In the genomic region with DNA sequence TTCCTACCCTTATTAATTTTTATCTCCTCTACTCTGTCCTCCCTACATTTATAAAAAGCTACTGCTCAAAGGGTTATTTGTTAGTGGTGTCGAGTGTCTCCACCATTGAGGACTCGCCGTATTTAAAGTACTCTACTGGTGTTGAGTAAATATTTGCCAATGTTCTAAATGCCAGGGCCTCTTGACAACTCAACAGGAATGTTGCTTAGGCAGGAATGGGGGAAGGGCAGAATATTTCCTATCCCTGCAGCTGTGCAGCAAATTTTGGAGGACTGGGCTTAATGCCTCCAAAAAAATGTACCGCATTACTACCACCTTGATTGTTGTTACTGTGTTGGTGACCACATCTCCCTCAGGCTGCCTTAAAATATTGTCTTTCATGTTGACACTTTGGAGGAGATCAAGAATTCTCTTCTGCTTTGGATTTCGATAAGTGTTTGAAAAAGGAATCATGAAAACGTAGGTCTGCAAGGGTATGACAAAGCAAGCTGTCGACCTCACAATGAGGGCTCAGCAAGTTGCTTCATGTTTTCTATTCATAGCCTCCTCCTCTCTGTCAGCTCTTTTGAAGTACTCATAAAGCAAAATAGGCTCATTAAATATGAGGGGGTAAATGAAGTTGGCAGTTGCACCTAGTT, we compare ENCODE assay signal across 9 cellular contexts.
DNase-seq lines count a peak whose midpoint lies in the region; ATAC-seq and TF ChIP-seq lines count a peak whose summit lies in the region.
"Had no signal": no experiment of that assay in that cellular context is flagged by ENCODE, and none has a peak within 500 bp of the region (broad histone marks: within the 10 kb centered on the region; RNA-seq: fewer than 3 reads in every experiment).

No MANE protein-coding gene starts in this region.

- H3K79me2 ChIP-seq in PC-3 (ENCODE audit: low read length), result no peaks in the 10 kb centered on the region

- peak; percentile 77 for DNase-seq in NCI-H1092 (lab: John Stamatoyannopoulos, UW)
- peak; percentile 96 for DNase-seq in PC-3
- DNase-seq in left ventricle myocardium inferior, result no peak
- peak; percentile 70 for DNase-seq in thyroid gland
- no peak for DNase-seq in stimulated activated CD8-positive, alpha-beta memory T cell treated with anti-CD3 and anti-CD28 coated beads, Interleukin-4, amount 100 ng/mL, for 48 hours
- no peak for DNase-seq in anterior cingulate cortex (lab: John Stamatoyannopoulos, UW)
- DNase-seq: brain microvascular endothelial cell had no signal

- peak overlapping the region; percentile 19; the same call in 1 of the 2 replicates for H3K9ac ChIP-seq in PC-3 (ENCODE audit: low read length)

- H3K9me2 ChIP-seq in PC-3 (replicated peaks; ENCODE audit: low read length), result no peaks in the 10 kb centered on the region

- H4K20me1 ChIP-seq in PC-3 (ENCODE audit: low read length), result no peaks in the 10 kb centered on the region

- H3K9me3 ChIP-seq in PC-3 (ENCODE audit: low read length) (no peaks in the 10 kb centered on the region), left ventricle myocardium inferior (replicated peaks) (no peaks in the 10 kb centered on the region), thyroid gland (no peaks in the 10 kb centered on the region)

- peak overlapping the region; percentile 79 for H3K27ac ChIP-seq in PC-3 (ENCODE audit: low read length)
- peak overlapping the region; percentile 67 for H3K27ac ChIP-seq in left ventricle myocardium inferior (replicated peaks)
- peak overlapping the region; percentile 78 to 87 (median 84) for H3K27ac ChIP-seq in thyroid gland
- H3K27ac ChIP-seq: brain microvascular endothelial cell had no signal

- 24% methylated on average over 7 of the region's 7 CpGs for WGBS in thyroid gland, 2 donors

- H3F3A ChIP-seq in PC-3 (ENCODE audit: low read length, unreplicated experiment), result peaks cover 14% of the 10 kb centered on the region

- peak in 1 of 2 donors; percentile 30 for TF ChIP-seq POLR2A in thyroid gland (IDR thresholded peaks at IDR 0.05)

- BruUV-seq in PC-3 (replicated peaks; lab: Mats Ljungman, UMichigan), result no TSS peak

- no peaks in the 10 kb centered on the region for H3K36me3 ChIP-seq in PC-3 (ENCODE audit: low read depth, low read length)
- no peaks in the 10 kb centered on the region for H3K36me3 ChIP-seq in left ventricle myocardium inferior
- H3K36me3 ChIP-seq in thyroid gland, result no peaks in the 10 kb centered on the region
- H3K36me3 ChIP-seq: brain microvascular endothelial cell had no signal

- CTCF ChIA-PET in PC-3 (lab: Charles Lee), result interaction anchor here (0.6 kb wide), 2 partner anchors 109 to 113 kb away, joined by 3 read pairs; no protein-coding TSS in a partner anchor

- H3K4me1 ChIP-seq in PC-3 (ENCODE audit: insufficient read depth, low read length), result peaks cover 54% of the 10 kb centered on the region
- peaks cover 5% of the 10 kb centered on the region for H3K4me1 ChIP-seq in left ventricle myocardium inferior
- peaks cover 10 to 31% of the 10 kb centered on the region in 2 donors for H3K4me1 ChIP-seq in thyroid gland

- ATAC-seq in PC-3 (peak; percentile 87), HG03025 (IDR thresholded peaks at IDR 0.05; ENCODE audit: low FRiP score, unreplicated experiment) (no peak)
- ATAC-seq: GM12878 had no signal

- H3K27me3 ChIP-seq in PC-3 (ENCODE audit: low read length) (no peaks in the 10 kb centered on the region), left ventricle myocardium inferior (ENCODE audit: low read depth) (no peaks in the 10 kb centered on the region), thyroid gland (no peaks in the 10 kb centered on the region)
- H3K27me3 ChIP-seq: brain microvascular endothelial cell had no signal

- H3K4me3 ChIP-seq in PC-3 (ENCODE audit: low read length), result peak overlapping the region; percentile 51
- no peak overlapping the region for H3K4me3 ChIP-seq in left ventricle myocardium inferior
- H3K4me3 ChIP-seq in thyroid gland (replicated peaks in 1 of 3), result no peak overlapping the region
- H3K4me3 ChIP-seq: GM12878 had no signal

- no peak for TF ChIP-seq CTCF in PC-3 (conservative IDR thresholded peaks at IDR 0.05; ENCODE audit: low read depth, low read length)
- TF ChIP-seq CTCF in left ventricle myocardium inferior (IDR thresholded peaks at IDR 0.05; ENCODE audit: borderline replicate concordance), result no peak
- TF ChIP-seq CTCF in thyroid gland (IDR thresholded peaks at IDR 0.05), result no peak

- POLR2A ChIA-PET in PC-3 (lab: Charles Lee; ENCODE audit: unreplicated experiment), result interaction anchor here (0.6 to 0.7 kb wide), 2 partner anchors 17 to 46 kb away, joined by 3 to 4 read pairs; no protein-coding TSS in a partner anchor

- H2AFZ ChIP-seq in PC-3 (ENCODE audit: low read length), result peak overlapping the region; percentile 67

- H3K4me2 ChIP-seq in PC-3 (ENCODE audit: low read length), result peak overlapping the region; percentile 86

- intact Hi-C loops in PC-3 (cut with micrococcal nuclease) (loop anchor here (1.0 kb wide), 1 partner anchor 60 kb away; no protein-coding TSS in a partner anchor), left ventricle myocardium inferior (cut with micrococcal nuclease) (no loop called here), thyroid gland (cut with DNase I) (no loop called here)

Comparison
In these comparisons a context has a peak if more than half of its experiments do, and no peak if none do; other contexts are left out.
1. DNase-seq: peak in NCI-H1092 (single experiment), PC-3 (single experiment) and thyroid gland (2 of 2); none in left ventricle myocardium inferior (single experiment), stimulated activated CD8-positive, alpha-beta memory T cell treated with anti-CD3 and anti-CD28 coated beads, Interleukin-4, amount 100 ng/mL, for 48 hours (single experiment) and anterior cingulate cortex (0 of 58).
2. Peak in every context shown above with its lines, with median percentiles within 50 percentile points of each other: H3K27ac ChIP-seq.